In genomic region chr10:3473271-3473670, GRCh38 we compare ENCODE assay signal across 11 cellular contexts.
DNase-seq lines count a peak whose midpoint lies in the region; ATAC-seq and TF ChIP-seq lines count a peak whose summit lies in the region.
"Had no signal": no experiment of that assay in that cellular context is flagged by ENCODE, and none has a peak within 500 bp of the region (broad histone marks: within the 10 kb centered on the region; RNA-seq: fewer than 3 reads in every experiment).

No MANE protein-coding gene starts in this region.

- TF ChIP-seq POLR2A in testis (IDR thresholded peaks at IDR 0.05): no peak

- H3K4me3 ChIP-seq in left ventricle myocardium inferior (no peak overlapping the region), esophagus (ENCODE audit: low read depth in 1 of 2, low read length in 2 of 2) (no peak overlapping the region), neuronal stem cell (ENCODE audit: low read length in 2 of 2) (no peak overlapping the region), Karpas-422 (ENCODE audit: low read length) (no peak overlapping the region), testis (no peak overlapping the region)

- no peak overlapping the region for H2BK5ac ChIP-seq in neuronal stem cell (ENCODE audit: low read length)

- H4K20me1 ChIP-seq in Karpas-422 (ENCODE audit: insufficient read depth, low read depth, low read length): no peaks in the 10 kb centered on the region

- no peak overlapping the region for H4K8ac ChIP-seq in neuronal stem cell (ENCODE audit: low read depth, low read length)

- no peak overlapping the region for H4K91ac ChIP-seq in neuronal stem cell (ENCODE audit: low read depth, low read length, poor library complexity)

- TF ChIP-seq CTCF in left ventricle myocardium inferior (IDR thresholded peaks at IDR 0.05; ENCODE audit: borderline replicate concordance) (no peak), testis (IDR thresholded peaks at IDR 0.05) (no peak)

- ATAC-seq in Right ventricle myocardium inferior (no peak), HG03432 (IDR thresholded peaks at IDR 0.05; ENCODE audit: unreplicated experiment) (no peak)

- H3K4ac ChIP-seq in neuronal stem cell (ENCODE audit: low read length): no peak overlapping the region

- H3K9me3 ChIP-seq in left ventricle myocardium inferior (replicated peaks) (no peaks in the 10 kb centered on the region), esophagus (ENCODE audit: control insufficient read depth in 2 of 2, insufficient read depth in 1 of 2, low read depth in 1 of 2, low read length in 1 of 2) (no peaks in the 10 kb centered on the region), neuronal stem cell (replicated peaks in 1 of 2; ENCODE audit: control insufficient read depth in 2 of 2, insufficient read depth in 1 of 2, low read depth in 1 of 2, low read length in 2 of 2) (peaks cover 0 to 14% of the 10 kb centered on the region in 2 donors), Karpas-422 (ENCODE audit: low read length) (no peaks in the 10 kb centered on the region), testis (no peaks in the 10 kb centered on the region)
- H3K9me3 ChIP-seq: right atrium auricular region had no signal

- intact Hi-C loops in left ventricle myocardium inferior (cut with micrococcal nuclease): no loop called here
- intact Hi-C loops in Right ventricle myocardium inferior (cut with DNase I): loop anchor here (2.0 kb wide), 1 partner anchor 308 kb away; no protein-coding TSS in a partner anchor
- intact Hi-C loops in testis (cut with DNase I; ENCODE audit: low total_unique reads): no loop called here

- no peaks in the 10 kb centered on the region for H3K79me1 ChIP-seq in neuronal stem cell (ENCODE audit: low read depth, low read length)

- H3K4me1 ChIP-seq in left ventricle myocardium inferior: peaks cover 31% of the 10 kb centered on the region
- H3K4me1 ChIP-seq in esophagus (ENCODE audit: control insufficient read depth in 2 of 2, insufficient read depth in 2 of 2, low read length in 1 of 2): peaks cover 10% of the 10 kb centered on the region in 2 donors
- peaks cover 3 to 11% of the 10 kb centered on the region in 2 donors for H3K4me1 ChIP-seq in neuronal stem cell (ENCODE audit: control insufficient read depth in 2 of 2, insufficient read depth in 1 of 2, low read depth in 1 of 2, low read length in 2 of 2)
- H3K4me1 ChIP-seq in Karpas-422 (ENCODE audit: low read length): no peaks in the 10 kb centered on the region
- H3K4me1 ChIP-seq in testis: peaks cover 15% of the 10 kb centered on the region

- H3K23ac ChIP-seq in neuronal stem cell (ENCODE audit: low read depth, low read length, poor library complexity): no peak overlapping the region

- H3K4me2 ChIP-seq in neuronal stem cell (ENCODE audit: insufficient read depth, low read length, poor library complexity, severe bottlenecking) (no peak overlapping the region), Karpas-422 (ENCODE audit: low read depth, low read length, poor library complexity, severe bottlenecking) (no peak overlapping the region)

- no peak overlapping the region for H2BK15ac ChIP-seq in neuronal stem cell (ENCODE audit: low read length)

- H3K18ac ChIP-seq in neuronal stem cell (ENCODE audit: low read length): peak overlapping the region; percentile 6

- H2AK5ac ChIP-seq in neuronal stem cell (ENCODE audit: low read depth, low read length): peak overlapping the region; percentile 10

- DNase-seq in left ventricle myocardium inferior (no peak), Right ventricle myocardium inferior (ENCODE audit: missing footprints) (no peak), neuronal stem cell (ENCODE audit: low spot score) (no peak), Karpas-422 (no peak), hepatic stellate cell (ENCODE audit: low spot score) (no peak), testis (no peak)
- DNase-seq: activated CD4-positive, alpha-beta T cell treated with anti-CD3 and anti-CD28 coated beads, Interleukin-2, amount 50 U/mL, for 4 hours; NCI-H2029 had no signal

- no peak overlapping the region for H2AFZ ChIP-seq in neuronal stem cell (ENCODE audit: low read length)
- H2AFZ ChIP-seq in Karpas-422 (ENCODE audit: low read length): no peak overlapping the region

- H3K14ac ChIP-seq in neuronal stem cell (ENCODE audit: low read length): no peak overlapping the region

- H3K9ac ChIP-seq in neuronal stem cell (ENCODE audit: low read depth, low read length, poor library complexity) (no peak overlapping the region), Karpas-422 (ENCODE audit: low read length) (no peak overlapping the region)

- no peak overlapping the region for H2BK120ac ChIP-seq in neuronal stem cell (ENCODE audit: low read depth, low read length)

- H3K27ac ChIP-seq in left ventricle myocardium inferior (replicated peaks): peak overlapping the region; percentile 85
- peak overlapping the region; percentile 65 to 94 for H3K27ac ChIP-seq in esophagus (ENCODE audit: low read depth in 2 of 2, low read length in 1 of 2)
- no peak overlapping the region for H3K27ac ChIP-seq in neuronal stem cell (replicated peaks; ENCODE audit: low read length)
- no peak overlapping the region for H3K27ac ChIP-seq in Karpas-422 (ENCODE audit: low read length)
- no peak overlapping the region for H3K27ac ChIP-seq in testis

- WGBS in esophagus, 2 donors: 74 to 84% methylated on average over 9 of the region's 9 CpGs
- WGBS in neuronal stem cell (ENCODE audit: extremely low coverage in 2 of 2, insufficient read length in 2 of 2, insufficient replicate concordance in 1 of 2), 2 donors: no CpG with 5 or more reads among the region's 9 CpGs
- WGBS in testis, 2 donors: 90% methylated on average over 9 of the region's 9 CpGs

- H3K27me3 ChIP-seq in left ventricle myocardium inferior (ENCODE audit: low read depth) (no peaks in the 10 kb centered on the region), esophagus (ENCODE audit: control insufficient read depth in 1 of 2, insufficient read depth in 2 of 2, low read length in 2 of 2) (no peaks in the 10 kb centered on the region), neuronal stem cell (ENCODE audit: control insufficient read depth in 3 of 3, insufficient read depth in 3 of 3, low read depth in 1 of 3, low read length in 3 of 3) (no peaks in the 10 kb centered on the region), Karpas-422 (ENCODE audit: low read length) (no peaks in the 10 kb centered on the region), testis (no peaks in the 10 kb centered on the region)
- H3K27me3 ChIP-seq: right atrium auricular region had no signal

- no peak overlapping the region for H2BK12ac ChIP-seq in neuronal stem cell (ENCODE audit: low read length)

- no peaks in the 10 kb centered on the region for H3K9me2 ChIP-seq in Karpas-422 (replicated peaks; ENCODE audit: insufficient read depth, low read length)

- no peaks in the 10 kb centered on the region for H3K36me3 ChIP-seq in left ventricle myocardium inferior
- no peaks in the 10 kb centered on the region for H3K36me3 ChIP-seq in esophagus (ENCODE audit: control insufficient read depth in 2 of 2, insufficient read depth in 2 of 2, low read length in 1 of 2)
- H3K36me3 ChIP-seq in neuronal stem cell (replicated peaks in 1 of 2; ENCODE audit: control insufficient read depth in 2 of 2, insufficient read depth in 2 of 2, low read length in 2 of 2): no peaks in the 10 kb centered on the region
- no peaks in the 10 kb centered on the region for H3K36me3 ChIP-seq in Karpas-422 (ENCODE audit: insufficient read depth, low read length)
- H3K36me3 ChIP-seq in testis (ENCODE audit: low read depth, missing control alignments): no peaks in the 10 kb centered on the region
- H3K36me3 ChIP-seq: right atrium auricular region had no signal

- no peaks in the 10 kb centered on the region for H3K79me2 ChIP-seq in Karpas-422 (ENCODE audit: low read length)

Comparison
In these comparisons a context has a peak if more than half of its experiments do, and no peak if none do; other contexts are left out.
1. H3K27ac ChIP-seq: peak in left ventricle myocardium inferior (single experiment) and esophagus (2 of 2); none in neuronal stem cell (single experiment), Karpas-422 (single experiment) and testis (0 of 2).